In genomic region chr1:35883681-35884155, GRCh38 we compare ENCODE assay signal across 8 cellular contexts. TPM values are rescaled to one million over a fixed set of nuclear protein-coding genes. Genes with fewer than 3 reads are reported as not detected.
DNase-seq lines count a peak whose midpoint lies in the region; ATAC-seq and TF ChIP-seq lines count a peak whose summit lies in the region.

No MANE protein-coding gene starts in this region.

- H3K9me3 ChIP-seq in BE2C = no peaks in the 10 kb centered on the region
- no peaks in the 10 kb centered on the region for H3K9me3 ChIP-seq in duodenal mucosa (ENCODE audit: control insufficient read depth in 1 of 2, low read length in 2 of 2)

- peak overlapping the region; percentile 74 for H3K27ac ChIP-seq in duodenal mucosa (ENCODE audit: low read depth, low read length)

- DNase-seq in BE2C = peak; percentile 43
- peak; percentile 43 to 53 for DNase-seq in NCI-H1930 (lab: John Stamatoyannopoulos, UW)
- peak; percentile 27 to 34 for DNase-seq in activated CD4-positive, alpha-beta T cell treated with anti-CD3 and anti-CD28 coated beads, Interleukin-2, amount 50 U/mL, for 4 hours
- DNase-seq in medulla oblongata (ENCODE audit: extremely low spot score) = peak; percentile 41
- DNase-seq in stimulated activated CD8-positive, alpha-beta memory T cell treated with anti-CD3 and anti-CD28 coated beads, Interleukin-2, amount 100 ng/mL, for 48 hours (ENCODE audit: low read depth in 2 of 2) = peak; percentile 30 to 40

- peak overlapping the region; percentile 93 for H3K4me3 ChIP-seq in BE2C (ENCODE audit: low read depth, low read length)
- peak overlapping the region; percentile 95 to 99 for H3K4me3 ChIP-seq in duodenal mucosa (ENCODE audit: low read depth in 1 of 2, low read length in 2 of 2)

- H3K27me3 ChIP-seq in BE2C (no peaks in the 10 kb centered on the region), duodenal mucosa (ENCODE audit: control insufficient read depth in 1 of 2, insufficient read depth in 2 of 2, low read length in 2 of 2) (no peaks in the 10 kb centered on the region)

- ATAC-seq in GM21515 (IDR thresholded peaks at IDR 0.05; ENCODE audit: unreplicated experiment) (peak; percentile 16), HG03095 (IDR thresholded peaks at IDR 0.05; ENCODE audit: unreplicated experiment) (no peak)

- H3K9ac ChIP-seq in duodenal mucosa (ENCODE audit: low read depth in 1 of 2, low read length in 2 of 2) = peak overlapping the region; percentile 96 to 99

- no peak for TF ChIP-seq CTCF in BE2C (IDR thresholded peaks at IDR 0.05; ENCODE audit: low read depth, low read length)

- H3K4me1 ChIP-seq in BE2C (0 out of 2 replicates have a peak, but pooled peaks cover 2% of the 10 kb centered on the region), duodenal mucosa (ENCODE audit: control insufficient read depth in 1 of 2, insufficient read depth in 2 of 2, low read length in 2 of 2) (peaks cover 35 to 59% of the 10 kb centered on the region in 2 donors)

- H3K36me3 ChIP-seq in BE2C = no peaks in the 10 kb centered on the region
- no peaks in the 10 kb centered on the region for H3K36me3 ChIP-seq in duodenal mucosa (ENCODE audit: control insufficient read depth in 1 of 2, insufficient read depth in 2 of 2, low read length in 2 of 2)

RNA-seq across cellular contexts. Expression of gene AGO1, which starts 0.7 kb away (rescaled TPM):
- polyA plus RNA-seq in BE2C (2012; ENCODE audit: insufficient read depth, insufficient read length, low read depth) = 3.8 TPM

RNA-seq across cellular contexts. Expression of gene AGO3, which starts 47.2 kb away (rescaled TPM):
- 1.8 TPM for polyA plus RNA-seq in BE2C (2012; ENCODE audit: insufficient read depth, insufficient read length, low read depth)
